In genomic region chr18:51861041-51861440, GRCh38 we compare ENCODE assay signal across 23 cellular contexts.
"Had no signal": no experiment of that assay in that cellular context is flagged by ENCODE, and none has a peak within 500 bp of the region (broad histone marks: within the 10 kb centered on the region; RNA-seq: fewer than 3 reads in every experiment).

No MANE protein-coding gene starts in this region.

- DNase-seq: naive thymus-derived CD8-positive, alpha-beta T cell; nephron progenitor cell; nucleus accumbens; pancreas; right cardiac atrium; right lobe of liver; sigmoid colon; small intestine; stimulated activated CD4-positive, alpha-beta T cell treated with anti-CD3 and anti-CD28 coated beads, Interleukin-15, amount 100 ng/mL, for 24 hours; stimulated activated CD4-positive, alpha-beta T cell treated with anti-CD3 and anti-CD28 coated beads, Interleukin-2, amount 100 ng/mL, for 24 hours; stimulated activated CD4-positive, alpha-beta T cell treated with anti-CD3 and anti-CD28 coated beads, Interleukin-2, amount 100 ng/mL, for 48 hours; stimulated activated CD4-positive, alpha-beta T cell treated with anti-CD3 and anti-CD28 coated beads, Interleukin-4, amount 100 ng/mL, for 24 hours; stimulated activated naive B cell treated with anti-CD40 and anti-IgM and Interleukin-4, amounts not matched to agents 10 μg/mL and 1 μg/mL and 100 μg/mL, for 72 hours; stimulated activated naive CD4-positive, alpha-beta T cell treated with Interleukin-2 at 50 U/mL for 16 hours; stomach; thyroid gland; trophoblast cell; upper lobe of left lung had no signal

- H3K36me3 ChIP-seq: neutrophil, pancreas, prostate gland, right lobe of liver, sigmoid colon, stomach, thoracic aorta, thyroid gland, tibial nerve, upper lobe of left lung, vagina had no signal

- H3K4me3 ChIP-seq: pancreas, prostate gland, right lobe of liver, sigmoid colon, stomach, thoracic aorta, thyroid gland, tibial nerve, upper lobe of left lung, vagina had no signal

- H3K27me3 ChIP-seq: neutrophil, pancreas, right lobe of liver, sigmoid colon, stomach, thyroid gland, tibial nerve, upper lobe of left lung, vagina had no signal
